Comparison of ENCODE assay signal across 24 cellular contexts in genomic region chr4:185801471-185801870, GRCh38. TPM values are rescaled to one million over a fixed set of nuclear protein-coding genes. Genes with fewer than 3 reads are reported as not detected.
"Had no signal": no experiment of that assay in that cellular context is flagged by ENCODE, and none has a peak within 500 bp of the region (broad histone marks: within the 10 kb centered on the region; RNA-seq: fewer than 3 reads in every experiment).

No MANE protein-coding gene starts in this region.

- H3K27ac ChIP-seq: SJSA1 had no signal

- DNase-seq: activated B cell treated with CpG ODN at 0.5 μM for 24 hours; activated CD4-positive, alpha-beta T cell treated with anti-CD3 and anti-CD28 coated beads for 1 hour; activated CD4-positive, alpha-beta T cell treated with anti-CD3 and anti-CD28 coated beads, Interleukin-2, amount 10 ng/mL, durations not matched to agents 24 days and 14 days; activated CD4-positive, alpha-beta T cell treated with anti-CD3 and anti-CD28 coated beads, Interleukin-2, amount 50 U/mL, for 48 hours; activated CD8-positive, alpha-beta memory T cell treated with anti-CD3 and anti-CD28 coated beads for 24 hours; activated effector memory CD4-positive, alpha-beta T cell treated with anti-CD3 and anti-CD28 coated beads, Interleukin-2, amount 50 U/mL, for 16 hours; activated naive CD4-positive, alpha-beta T cell treated with anti-CD3 and anti-CD28 coated beads, Interleukin-2, amount 10 ng/mL, durations not matched to agents 7 days and 5 days; activated naive CD8-positive, alpha-beta T cell treated with anti-CD3 and anti-CD28 coated beads for 36 hours; activated T-cell treated with anti-CD3 and anti-CD28 coated beads, Interleukin-2, amount 50 U/mL, for 4 hours; anterior cingulate cortex; Karpas-422; MM.1S; NCI-H1105 treated with DMSO at 0.1 percent for 48 hours; NCI-H1436 treated with DMSO at 0.1 percent for 48 hours; NCI-H187 treated with DMSO at 0.1 percent for 48 hours; NCI-H2081 treated with DMSO at 0.1 percent for 48 hours; NCI-H446; NCI-H524; PC-3; SHP77; T-helper 17 cell; T1000 had no signal

- H3K36me3 ChIP-seq: SJSA1 had no signal

- H3K4me1 Mint-ChIP-seq: activated B cell treated with CpG ODN at 0.5 μM for 24 hours; activated CD4-positive, alpha-beta T cell treated with anti-CD3 and anti-CD28 coated beads, Interleukin-2, amount 10 ng/mL, durations not matched to agents 24 days and 14 days; activated naive CD4-positive, alpha-beta T cell treated with anti-CD3 and anti-CD28 coated beads, Interleukin-2, amount 10 ng/mL, durations not matched to agents 7 days and 5 days; activated naive CD8-positive, alpha-beta T cell treated with anti-CD3 and anti-CD28 coated beads for 36 hours; T-helper 17 cell had no signal

- H3K27me3 ChIP-seq: SJSA1 had no signal

- ATAC-seq: activated T-cell treated with anti-CD3 and anti-CD28 coated beads, Interleukin-2, amount 50 U/mL, for 4 hours; K562; PC-3; T-helper 17 cell had no signal

- H3K4me3 Mint-ChIP-seq: activated B cell treated with CpG ODN at 0.5 μM for 24 hours; activated CD4-positive, alpha-beta T cell treated with anti-CD3 and anti-CD28 coated beads, Interleukin-2, amount 10 ng/mL, durations not matched to agents 24 days and 14 days; activated naive CD4-positive, alpha-beta T cell treated with anti-CD3 and anti-CD28 coated beads, Interleukin-2, amount 10 ng/mL, durations not matched to agents 7 days and 5 days; activated naive CD8-positive, alpha-beta T cell treated with anti-CD3 and anti-CD28 coated beads for 36 hours; activated T-cell treated with anti-CD3 and anti-CD28 coated beads, Interleukin-2, amount 50 U/mL, for 4 hours; T-helper 17 cell had no signal

- H3K27ac Mint-ChIP-seq: activated B cell treated with CpG ODN at 0.5 μM for 24 hours; activated CD4-positive, alpha-beta T cell treated with anti-CD3 and anti-CD28 coated beads, Interleukin-2, amount 10 ng/mL, durations not matched to agents 24 days and 14 days; activated naive CD4-positive, alpha-beta T cell treated with anti-CD3 and anti-CD28 coated beads, Interleukin-2, amount 10 ng/mL, durations not matched to agents 7 days and 5 days; activated naive CD8-positive, alpha-beta T cell treated with anti-CD3 and anti-CD28 coated beads for 36 hours; T-helper 17 cell had no signal

- H3K9me3 ChIP-seq: SJSA1 had no signal

- H3K36me3 Mint-ChIP-seq: activated naive CD4-positive, alpha-beta T cell treated with anti-CD3 and anti-CD28 coated beads, Interleukin-2, amount 10 ng/mL, durations not matched to agents 7 days and 5 days; activated naive CD8-positive, alpha-beta T cell treated with anti-CD3 and anti-CD28 coated beads for 36 hours had no signal

- H3K4me1 ChIP-seq: SJSA1 had no signal

- H3K4me3 ChIP-seq: K562, SJSA1 had no signal

- H3K9me3 Mint-ChIP-seq: activated B cell treated with CpG ODN at 0.5 μM for 24 hours; activated CD4-positive, alpha-beta T cell treated with anti-CD3 and anti-CD28 coated beads, Interleukin-2, amount 10 ng/mL, durations not matched to agents 24 days and 14 days; activated naive CD4-positive, alpha-beta T cell treated with anti-CD3 and anti-CD28 coated beads, Interleukin-2, amount 10 ng/mL, durations not matched to agents 7 days and 5 days; activated naive CD8-positive, alpha-beta T cell treated with anti-CD3 and anti-CD28 coated beads for 36 hours had no signal

- H3K27me3 Mint-ChIP-seq: activated B cell treated with CpG ODN at 0.5 μM for 24 hours; activated CD4-positive, alpha-beta T cell treated with anti-CD3 and anti-CD28 coated beads, Interleukin-2, amount 10 ng/mL, durations not matched to agents 24 days and 14 days; activated naive CD4-positive, alpha-beta T cell treated with anti-CD3 and anti-CD28 coated beads, Interleukin-2, amount 10 ng/mL, durations not matched to agents 7 days and 5 days had no signal

RNA-seq across cellular contexts. Expression of gene SORBS2, which starts 10.5 kb away (rescaled TPM):
- total RNA-seq: activated B cell treated with CpG ODN at 0.5 μM for 24 hours; activated CD4-positive, alpha-beta T cell treated with anti-CD3 and anti-CD28 coated beads, Interleukin-2, amount 10 ng/mL, durations not matched to agents 24 days and 14 days; activated naive CD8-positive, alpha-beta T cell treated with anti-CD3 and anti-CD28 coated beads for 36 hours had no signal
- polyA plus RNA-seq: K562 had no signal
